In genomic region chr10:92162541-92162940, GRCh38 we compare ENCODE assay signal across 28 cellular contexts.
"Had no signal": no experiment of that assay in that cellular context is flagged by ENCODE, and none has a peak within 500 bp of the region (broad histone marks: within the 10 kb centered on the region; RNA-seq: fewer than 3 reads in every experiment).

No MANE protein-coding gene starts in this region.

- DNase-seq: stimulated activated CD4-positive, alpha-beta T cell treated with anti-CD3 and anti-CD28 coated beads, Interleukin-2, amount 100 ng/mL, for 48 hours; stimulated activated CD4-positive, alpha-beta T cell treated with anti-CD3 and anti-CD28 coated beads, Interleukin-4, amount 100 ng/mL, for 1 hour; stimulated activated CD4-positive, alpha-beta T cell treated with anti-CD3 and anti-CD28 coated beads, Interleukin-4, amount 100 ng/mL, for 24 hours; stimulated activated CD4-positive, alpha-beta T cell treated with anti-CD3 and anti-CD28 coated beads, Interleukin-4, amount 100 ng/mL, for 4 hours; stimulated activated CD8-positive, alpha-beta memory T cell treated with anti-CD3 and anti-CD28 coated beads, Interleukin-4, amount 100 ng/mL, for 48 hours; stimulated activated naive B cell treated with anti-CD40 and anti-IgM and Interleukin-4, amounts not matched to agents 10 μg/mL and 1 μg/mL and 100 μg/mL, for 72 hours; stimulated activated naive CD4-positive, alpha-beta T cell; stimulated activated naive CD4-positive, alpha-beta T cell treated with Interleukin-2 at 50 U/mL for 16 hours; stimulated activated naive CD8-positive, alpha-beta T cell treated with anti-CD3 and anti-CD28 coated beads, Interleukin-15, amount 100 ng/mL, for 72 hours; stimulated activated naive CD8-positive, alpha-beta T cell treated with anti-CD3 and anti-CD28 coated beads, Interleukin-15, Interleukin-2, amounts not matched to agents 100 U/mL and 50 U/mL, for 24 hours; stomach; substantia nigra; testis; thyroid gland; tibial artery; transverse colon; trophoblast cell; upper lobe of left lung; upper lobe of right lung; uterus had no signal

- H3K9me3 Mint-ChIP-seq: stimulated activated effector memory CD8-positive, alpha-beta T cell treated with anti-CD3 and anti-CD28 coated beads, Interleukin-12 subunit alpha, Interleukin-12 subunit beta, amount 100 ng/mL, for 72 hours; type B pancreatic cell had no signal

- H3K27ac Mint-ChIP-seq: stimulated activated effector memory CD8-positive, alpha-beta T cell treated with anti-CD3 and anti-CD28 coated beads, Interleukin-12 subunit alpha, Interleukin-12 subunit beta, amount 100 ng/mL, for 72 hours; stimulated activated memory B cell treated with anti-CD40 and anti-IgM and Interleukin-4, amounts not matched to agents 10 μg/mL and 1 μg/mL and 100 μg/mL, for 72 hours; stimulated activated naive B cell treated with anti-CD40 and anti-IgM and Interleukin-4, amounts not matched to agents 10 μg/mL and 1 μg/mL and 100 μg/mL, for 72 hours; stimulated activated naive CD8-positive, alpha-beta T cell treated with anti-CD3 and anti-CD28 coated beads, Interleukin-15, Interleukin-2, amounts not matched to agents 100 ng/mL and 50 ng/mL, for 24 hours; type B pancreatic cell had no signal

- H3K9me3 ChIP-seq: testis, thyroid gland had no signal

- H3K36me3 ChIP-seq: thoracic aorta, thyroid gland, upper lobe of left lung, upper lobe of right lung, uterus had no signal

- H3K4me3 ChIP-seq: stomach, suprapubic skin, testis, thoracic aorta, thyroid gland, tibial artery, tibial nerve, transverse colon, upper lobe of left lung, upper lobe of right lung, uterus, vagina had no signal

- H3K4me1 ChIP-seq: suprapubic skin, testis, thyroid gland, upper lobe of left lung, upper lobe of right lung, uterus, vagina had no signal

- H3K27me3 Mint-ChIP-seq: stimulated activated memory B cell treated with anti-CD40 and anti-IgM and Interleukin-4, amounts not matched to agents 10 μg/mL and 1 μg/mL and 100 μg/mL, for 72 hours; stimulated activated naive B cell treated with anti-CD40 and anti-IgM and Interleukin-4, amounts not matched to agents 10 μg/mL and 1 μg/mL and 100 μg/mL, for 72 hours; stimulated activated naive CD8-positive, alpha-beta T cell treated with anti-CD3 and anti-CD28 coated beads, Interleukin-15, amount 100 ng/mL, for 72 hours; stimulated activated naive CD8-positive, alpha-beta T cell treated with anti-CD3 and anti-CD28 coated beads, Interleukin-15, Interleukin-2, amounts not matched to agents 100 ng/mL and 50 ng/mL, for 24 hours; type B pancreatic cell had no signal

- H3K4me3 Mint-ChIP-seq: stimulated activated effector memory CD8-positive, alpha-beta T cell treated with anti-CD3 and anti-CD28 coated beads, Interleukin-12 subunit alpha, Interleukin-12 subunit beta, amount 100 ng/mL, for 72 hours; stimulated activated memory B cell treated with anti-CD40 and anti-IgM and Interleukin-4, amounts not matched to agents 10 μg/mL and 1 μg/mL and 100 μg/mL, for 72 hours; stimulated activated naive B cell treated with anti-CD40 and anti-IgM and Interleukin-4, amounts not matched to agents 10 μg/mL and 1 μg/mL and 100 μg/mL, for 72 hours; stimulated activated naive CD8-positive, alpha-beta T cell treated with anti-CD3 and anti-CD28 coated beads, Interleukin-15, amount 100 ng/mL, for 72 hours; stimulated activated naive CD8-positive, alpha-beta T cell treated with anti-CD3 and anti-CD28 coated beads, Interleukin-15, Interleukin-2, amounts not matched to agents 100 ng/mL and 50 ng/mL, for 24 hours; type B pancreatic cell had no signal

- H3K4me1 Mint-ChIP-seq: stimulated activated effector memory CD8-positive, alpha-beta T cell treated with anti-CD3 and anti-CD28 coated beads, Interleukin-12 subunit alpha, Interleukin-12 subunit beta, amount 100 ng/mL, for 72 hours; stimulated activated memory B cell treated with anti-CD40 and anti-IgM and Interleukin-4, amounts not matched to agents 10 μg/mL and 1 μg/mL and 100 μg/mL, for 72 hours; stimulated activated naive B cell treated with anti-CD40 and anti-IgM and Interleukin-4, amounts not matched to agents 10 μg/mL and 1 μg/mL and 100 μg/mL, for 72 hours; stimulated activated naive CD8-positive, alpha-beta T cell treated with anti-CD3 and anti-CD28 coated beads, Interleukin-15, amount 100 ng/mL, for 72 hours had no signal

- H3K27me3 ChIP-seq: stomach, suprapubic skin, testis, thyroid gland, tibial artery, tibial nerve, transverse colon, upper lobe of left lung, upper lobe of right lung, uterus, vagina had no signal

- H3K36me3 Mint-ChIP-seq: stimulated activated effector memory CD8-positive, alpha-beta T cell treated with anti-CD3 and anti-CD28 coated beads, Interleukin-12 subunit alpha, Interleukin-12 subunit beta, amount 100 ng/mL, for 72 hours had no signal

- H3K27ac ChIP-seq: stomach, suprapubic skin, testis, thoracic aorta, thyroid gland, tibial artery, tibial nerve, transverse colon, upper lobe of left lung, upper lobe of right lung, uterus, vagina had no signal
